Comparison of ENCODE assay signal across 15 cellular contexts in the genomic region with DNA sequence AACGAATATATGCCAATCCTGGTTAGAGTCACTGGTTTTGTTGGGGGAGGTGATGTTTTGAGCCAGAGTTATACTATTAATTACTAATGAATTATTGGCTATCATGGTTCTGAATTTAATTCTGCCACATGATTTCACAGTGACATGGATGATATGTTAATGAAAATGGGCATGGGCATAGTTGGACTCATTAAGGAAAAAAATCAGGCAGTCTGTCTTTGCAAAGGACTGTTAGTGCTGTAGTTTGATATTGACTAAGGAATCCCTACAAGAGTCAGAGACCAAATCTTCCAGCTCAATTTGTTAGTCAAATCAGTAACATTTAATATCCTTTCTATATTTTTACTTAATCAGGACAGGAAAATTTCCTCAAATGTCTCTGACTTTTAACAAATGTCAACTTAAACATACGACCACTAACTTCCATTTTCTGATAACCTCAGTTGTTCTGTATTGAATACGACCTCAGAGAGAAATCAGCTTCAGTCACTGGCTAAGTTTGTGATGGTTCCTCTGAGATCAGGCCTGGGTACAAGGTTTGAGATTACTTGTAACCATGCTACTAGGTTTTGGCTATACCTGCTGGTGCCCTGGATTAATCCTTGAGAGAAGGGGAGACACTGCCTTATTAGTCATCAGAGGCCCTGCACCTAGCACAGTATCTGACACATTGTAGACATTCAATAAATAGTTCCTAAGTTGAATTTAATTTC. TPM values are rescaled to one million over a fixed set of nuclear protein-coding genes. Genes with fewer than 3 reads are reported as not detected.
DNase-seq lines count a peak whose midpoint lies in the region; ATAC-seq and TF ChIP-seq lines count a peak whose summit lies in the region.
"Had no signal": no experiment of that assay in that cellular context is flagged by ENCODE, and none has a peak within 500 bp of the region (broad histone marks: within the 10 kb centered on the region; RNA-seq: fewer than 3 reads in every experiment).

No MANE protein-coding gene starts in this region.

- H3K27ac ChIP-seq in foreskin keratinocyte (no peak overlapping the region), smooth muscle cell (ENCODE audit: low read depth) (peak overlapping the region; percentile 53), body of pancreas (peak overlapping the region in 1 of 4 donors; percentile 17)

- CTCF ChIA-PET in activated CD4-positive, alpha-beta T cell treated with anti-CD3 and anti-CD28 coated beads for 36 hours (lab: Charles Lee): no interaction called here
- CTCF ChIA-PET in activated CD4-positive, alpha-beta T cell treated with anti-CD3 and anti-CD28 coated beads, Interleukin-2, amount 10 ng/mL, durations not matched to agents 7 days and 5 days (lab: Charles Lee): interaction anchor here (1.7 kb wide), 1 partner anchor 11 kb away, joined by 4 read pairs; no protein-coding TSS in a partner anchor

- no peak overlapping the region for H3K4me3 ChIP-seq in smooth muscle cell
- H3K4me3 ChIP-seq in body of pancreas: no peak overlapping the region
- H3K4me3 ChIP-seq: upper lobe of left lung had no signal

- no peaks in the 10 kb centered on the region for H3K27me3 Mint-ChIP-seq in activated CD4-positive, alpha-beta T cell treated with anti-CD3 and anti-CD28 coated beads for 36 hours
- H3K27me3 Mint-ChIP-seq in activated CD4-positive, alpha-beta T cell treated with anti-CD3 and anti-CD28 coated beads, Interleukin-2, amount 10 ng/mL, durations not matched to agents 7 days and 5 days: no peaks in the 10 kb centered on the region

- H3K4me1 ChIP-seq in foreskin keratinocyte (no peaks in the 10 kb centered on the region), smooth muscle cell (ENCODE audit: low read depth) (no peaks in the 10 kb centered on the region), body of pancreas (peaks cover 13% of the 10 kb centered on the region)

- H3K36me3 ChIP-seq in smooth muscle cell (ENCODE audit: low read depth) (peaks cover 22% of the 10 kb centered on the region), body of pancreas (replicated peaks in 1 of 2; ENCODE audit: insufficient read depth in 1 of 2, low read depth in 2 of 2) (peaks cover 12 to 27% of the 10 kb centered on the region in 2 donors)

- intact Hi-C loops in activated CD4-positive, alpha-beta T cell treated with anti-CD3 and anti-CD28 coated beads for 36 hours (cut with DNase I, micrococcal nuclease): no loop called here
- intact Hi-C loops in body of pancreas (cut with DNase I): no loop called here

- no peaks in the 10 kb centered on the region for H3K9me3 ChIP-seq in smooth muscle cell (replicated peaks; ENCODE audit: low read depth)
- H3K9me3 ChIP-seq in body of pancreas: no peaks in the 10 kb centered on the region
- H3K9me3 ChIP-seq: upper lobe of left lung had no signal

- WGBS in smooth muscle cell (ENCODE audit: low lambda C conversion rate): 92% methylated on average over 3 of the region's 3 CpGs
- 81 to 86% methylated on average over 3 of the region's 3 CpGs for WGBS in body of pancreas, 2 donors

- peaks cover 47% of the 10 kb centered on the region for H3F3A ChIP-seq in smooth muscle cell (ENCODE audit: low read depth)

- no peak overlapping the region for H3K27ac Mint-ChIP-seq in activated CD4-positive, alpha-beta T cell treated with anti-CD3 and anti-CD28 coated beads for 36 hours
- H3K27ac Mint-ChIP-seq in activated CD4-positive, alpha-beta T cell treated with anti-CD3 and anti-CD28 coated beads, Interleukin-2, amount 10 ng/mL, durations not matched to agents 7 days and 5 days: no peak overlapping the region

- H3K36me3 Mint-ChIP-seq in activated CD4-positive, alpha-beta T cell treated with anti-CD3 and anti-CD28 coated beads for 36 hours (ENCODE audit: low read depth): peaks cover 44% of the 10 kb centered on the region
- peaks cover 46% of the 10 kb centered on the region for H3K36me3 Mint-ChIP-seq in activated CD4-positive, alpha-beta T cell treated with anti-CD3 and anti-CD28 coated beads, Interleukin-2, amount 10 ng/mL, durations not matched to agents 7 days and 5 days (ENCODE audit: low read depth)

- no peak overlapping the region for H3K9ac ChIP-seq in smooth muscle cell (ENCODE audit: low read depth)

- no peaks in the 10 kb centered on the region for H3K27me3 ChIP-seq in foreskin keratinocyte
- no peaks in the 10 kb centered on the region for H3K27me3 ChIP-seq in smooth muscle cell (ENCODE audit: low read depth)
- H3K27me3 ChIP-seq in body of pancreas: no peaks in the 10 kb centered on the region
- H3K27me3 ChIP-seq: upper lobe of left lung had no signal

- POLR2A ChIA-PET in activated CD4-positive, alpha-beta T cell treated with anti-CD3 and anti-CD28 coated beads for 36 hours (lab: Charles Lee): interaction anchor here (0.7 kb wide), 1 partner anchor 9 kb away, joined by 4 read pairs; no protein-coding TSS in a partner anchor
- POLR2A ChIA-PET in activated CD4-positive, alpha-beta T cell treated with anti-CD3 and anti-CD28 coated beads, Interleukin-2, amount 10 ng/mL, durations not matched to agents 7 days and 5 days (lab: Charles Lee): no interaction called here

- H3K4me2 ChIP-seq in smooth muscle cell: no peak overlapping the region

- H3K4me3 Mint-ChIP-seq in activated CD4-positive, alpha-beta T cell treated with anti-CD3 and anti-CD28 coated beads for 36 hours: no peak overlapping the region
- H3K4me3 Mint-ChIP-seq in activated CD4-positive, alpha-beta T cell treated with anti-CD3 and anti-CD28 coated beads, Interleukin-2, amount 10 ng/mL, durations not matched to agents 7 days and 5 days: no peak overlapping the region
- H3K4me3 Mint-ChIP-seq: activated T-helper 1 cell treated with anti-CD3 and anti-CD28 coated beads, Interleukin-12 subunit alpha, Interleukin-12 subunit beta, Interleukin-2, Interleukin-4 antibody, amounts not matched to agents 30 ng/mL and 10 ng/mL and 1 ng/mL, durations not matched to agents 14 hours and 24 hours and 36 hours had no signal

- peak; percentile 45 for ATAC-seq in activated CD4-positive, alpha-beta T cell treated with anti-CD3 and anti-CD28 coated beads for 36 hours
- ATAC-seq in foreskin keratinocyte (peak; percentile 58), body of pancreas (no peak), GM21786 (IDR thresholded peaks at IDR 0.05; ENCODE audit: unreplicated experiment) (no peak)

- no peak overlapping the region for H2AFZ ChIP-seq in smooth muscle cell (ENCODE audit: low read depth)

- no peak for TF ChIP-seq POLR2A in body of pancreas (IDR thresholded peaks at IDR 0.05)

- peaks cover 48% of the 10 kb centered on the region for H3K4me1 Mint-ChIP-seq in activated CD4-positive, alpha-beta T cell treated with anti-CD3 and anti-CD28 coated beads for 36 hours
- H3K4me1 Mint-ChIP-seq in activated CD4-positive, alpha-beta T cell treated with anti-CD3 and anti-CD28 coated beads, Interleukin-2, amount 10 ng/mL, durations not matched to agents 7 days and 5 days: peaks cover 8% of the 10 kb centered on the region

- TF ChIP-seq CTCF in foreskin keratinocyte (conservative IDR thresholded peaks at IDR 0.05) (no peak), smooth muscle cell (IDR thresholded peaks at IDR 0.05; ENCODE audit: borderline replicate concordance, insufficient read depth, poor library complexity, severe bottlenecking) (no peak), body of pancreas (IDR thresholded peaks at IDR 0.05) (no peak)

- DNase-seq in activated CD4-positive, alpha-beta T cell treated with anti-CD3 and anti-CD28 coated beads for 36 hours: no peak
- no peak for DNase-seq in activated CD4-positive, alpha-beta T cell treated with anti-CD3 and anti-CD28 coated beads, Interleukin-2, amount 10 ng/mL, durations not matched to agents 7 days and 5 days
- DNase-seq in RKO (ENCODE audit: low spot score): peak; percentile 40
- peak in 1 of 2 donors; percentile 52 for DNase-seq in foreskin keratinocyte
- no peak for DNase-seq in smooth muscle cell (lab: John Stamatoyannopoulos, UW; ENCODE audit: unreplicated experiment)
- no peak for DNase-seq in body of pancreas
- DNase-seq in GM03348 (ENCODE audit: low spot score): no peak
- DNase-seq: activated CD4-positive, alpha-beta T cell treated with anti-CD3 and anti-CD28 coated beads for 4 hours; DMS153; effector CD4-positive, alpha-beta T cell; NCI-H1417 treated with DMSO at 0.1 percent for 48 hours; NCI-H526 treated with DMSO at 0.1 percent for 48 hours; upper lobe of left lung had no signal

- peaks cover 46% of the 10 kb centered on the region for H4K20me1 ChIP-seq in smooth muscle cell (ENCODE audit: low read depth)

- no peaks in the 10 kb centered on the region for H3K9me3 Mint-ChIP-seq in activated CD4-positive, alpha-beta T cell treated with anti-CD3 and anti-CD28 coated beads for 36 hours (ENCODE audit: low read depth)
- no peaks in the 10 kb centered on the region for H3K9me3 Mint-ChIP-seq in activated CD4-positive, alpha-beta T cell treated with anti-CD3 and anti-CD28 coated beads, Interleukin-2, amount 10 ng/mL, durations not matched to agents 7 days and 5 days
- H3K9me3 Mint-ChIP-seq: activated T-helper 1 cell treated with anti-CD3 and anti-CD28 coated beads, Interleukin-12 subunit alpha, Interleukin-12 subunit beta, Interleukin-2, Interleukin-4 antibody, amounts not matched to agents 30 ng/mL and 10 ng/mL and 1 ng/mL, durations not matched to agents 14 hours and 24 hours and 36 hours had no signal

- H3K79me2 ChIP-seq in smooth muscle cell (ENCODE audit: low read depth): peaks cover under 1% of the 10 kb centered on the region

RNA-seq across cellular contexts. Expression of a gene that starts 13.3 kb away (rescaled TPM):
- total RNA-seq in activated CD4-positive, alpha-beta T cell treated with anti-CD3 and anti-CD28 coated beads for 36 hours: 10 to 100 TPM; 47.8 to 56.7 TPM
- 10 to 100 TPM; 33.7 to 37.7 TPM for total RNA-seq in activated CD4-positive, alpha-beta T cell treated with anti-CD3 and anti-CD28 coated beads, Interleukin-2, amount 10 ng/mL, durations not matched to agents 7 days and 5 days
- total RNA-seq in foreskin keratinocyte: 15.1 and 15.9 TPM in 2 replicates
- polyA plus RNA-seq in foreskin keratinocyte: 2.3 and 2.4 TPM in 2 replicates
- 236 and 307 TPM in 2 replicates for total RNA-seq in smooth muscle cell
- polyA plus RNA-seq in smooth muscle cell: 269 and 306 TPM in 2 replicates
- total RNA-seq in body of pancreas: 10 to 100 TPM; 30.1 to 92.3 TPM

Comparison
In these comparisons a context has a peak if more than half of its experiments do, and no peak if none do; other contexts are left out.
1. ATAC-seq: peak in activated CD4-positive, alpha-beta T cell treated with anti-CD3 and anti-CD28 coated beads for 36 hours (single experiment) and foreskin keratinocyte (single experiment); none in body of pancreas (single experiment) and GM21786 (single experiment).